In the genomic region with DNA sequence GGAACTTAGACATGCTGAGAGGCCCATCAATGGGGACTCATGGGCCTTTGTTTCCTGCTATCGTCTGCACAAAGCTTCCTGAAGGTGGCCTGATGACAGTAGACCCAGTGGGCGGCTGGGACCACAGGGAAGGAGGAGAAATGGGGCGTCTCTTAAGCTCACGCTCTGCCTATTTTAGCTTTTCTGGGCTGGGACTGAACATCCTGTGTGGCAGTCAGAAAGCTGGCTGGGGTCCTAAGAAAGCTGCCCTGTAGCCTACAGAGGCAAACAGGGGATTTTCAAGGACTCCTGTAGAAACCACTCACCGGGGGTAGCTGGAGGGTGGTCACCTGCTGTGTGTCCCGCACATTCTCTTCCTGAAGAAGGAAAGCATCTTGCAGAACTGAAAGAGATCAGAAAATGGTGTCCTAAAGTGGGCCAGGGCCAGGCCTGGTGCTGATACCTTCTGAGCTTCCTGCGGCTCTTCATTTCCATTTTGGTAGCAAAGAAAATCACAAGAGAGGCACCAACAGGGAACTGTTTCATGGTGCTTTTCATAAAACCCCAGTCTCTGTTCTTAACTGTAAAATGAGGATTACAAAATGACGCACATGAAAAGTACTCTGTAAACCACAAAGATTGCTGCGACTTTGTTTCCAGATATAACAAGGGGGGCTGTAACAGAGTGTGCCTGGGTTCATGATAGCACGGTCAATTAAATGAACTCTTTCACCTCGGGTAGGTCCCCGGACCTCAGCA, we compare ENCODE assay signal across 13 cellular contexts.
DNase-seq lines count a peak whose midpoint lies in the region; ATAC-seq and TF ChIP-seq lines count a peak whose summit lies in the region.
"Had no signal": no experiment of that assay in that cellular context is flagged by ENCODE, and none has a peak within 500 bp of the region (broad histone marks: within the 10 kb centered on the region; RNA-seq: fewer than 3 reads in every experiment).

No MANE protein-coding gene starts in this region.

- no peaks in the 10 kb centered on the region for H3K9me2 ChIP-seq in DOHH2 (replicated peaks; ENCODE audit: control insufficient read depth, low read length)

- H3K9me3 ChIP-seq in DOHH2 (ENCODE audit: control insufficient read depth, insufficient read depth, low read length) (no peaks in the 10 kb centered on the region), KOPT-K1 (ENCODE audit: insufficient read depth, low read length, poor library complexity, severe bottlenecking) (no peaks in the 10 kb centered on the region)
- H3K9me3 ChIP-seq: gastrocnemius medialis, ovary, transverse colon had no signal

- intact Hi-C loops in posterior cingulate gyrus (cut with DNase I): no loop called here

- H3F3A ChIP-seq in DOHH2 (ENCODE audit: control insufficient read depth, insufficient read depth): no peaks in the 10 kb centered on the region

- ATAC-seq in GM21367 (IDR thresholded peaks at IDR 0.05; ENCODE audit: unreplicated experiment) (peak; percentile 60), GM21737 (IDR thresholded peaks at IDR 0.05; ENCODE audit: unreplicated experiment) (no peak), GM21423 (IDR thresholded peaks at IDR 0.05; ENCODE audit: unreplicated experiment) (no peak)
- ATAC-seq: gastrocnemius medialis, left colon had no signal

- H3K4me2 ChIP-seq in DOHH2 (ENCODE audit: low read length): peak overlapping the region; percentile 24

- no peaks in the 10 kb centered on the region for H4K20me1 ChIP-seq in DOHH2 (ENCODE audit: control insufficient read depth, insufficient read depth, low read depth, low read length)

- no peaks in the 10 kb centered on the region for H3K27me3 ChIP-seq in DOHH2 (ENCODE audit: control insufficient read depth, low read length)
- H3K27me3 ChIP-seq: gastrocnemius medialis, ovary, transverse colon had no signal

- H3K36me3 ChIP-seq in DOHH2 (ENCODE audit: control insufficient read depth, low read length): peaks cover 76% of the 10 kb centered on the region
- peaks cover 74% of the 10 kb centered on the region for H3K36me3 ChIP-seq in KOPT-K1 (ENCODE audit: insufficient read depth, low read length)
- H3K36me3 ChIP-seq: ovary had no signal

- H3K27ac ChIP-seq in DOHH2 (ENCODE audit: low read depth, low read length) (no peak overlapping the region), KOPT-K1 (ENCODE audit: low read depth, low read length, poor library complexity, severe bottlenecking) (peak overlapping the region; percentile 93)
- H3K27ac ChIP-seq: gastrocnemius medialis, ovary, transverse colon had no signal

- peaks cover 16% of the 10 kb centered on the region for H3K4me1 ChIP-seq in DOHH2 (ENCODE audit: control insufficient read depth, low read length)
- H3K4me1 ChIP-seq: gastrocnemius medialis, transverse colon had no signal

- DNase-seq in effector CD8-positive, alpha-beta T cell (lab: John Stamatoyannopoulos, UW): peak; percentile 22
- DNase-seq in posterior cingulate gyrus (no peak), NCI-H1694 (lab: John Stamatoyannopoulos, UW) (no peak)
- DNase-seq: gastrocnemius medialis; left colon; ovary; stimulated activated CD4-positive, alpha-beta T cell treated with anti-CD3 and anti-CD28 coated beads, Interleukin-4, amount 100 ng/mL, for 1 hour; transverse colon had no signal

- H3K4me3 ChIP-seq in DOHH2 (ENCODE audit: low read length): no peak overlapping the region
- H3K4me3 ChIP-seq: gastrocnemius medialis, ovary, transverse colon had no signal

- H3K79me2 ChIP-seq in DOHH2 (ENCODE audit: control insufficient read depth, low read length): no peaks in the 10 kb centered on the region; the same call in 1 of the 2 replicates

- no peak for TF ChIP-seq CTCF in DOHH2 (IDR thresholded peaks at IDR 0.05; ENCODE audit: low read depth, low read length, poor library complexity, severe bottlenecking)
